Comparison of ENCODE assay signal across 11 cellular contexts in genomic region chr16:87834668-87835473, GRCh38. TPM values are rescaled to one million over a fixed set of nuclear protein-coding genes. Genes with fewer than 3 reads are reported as not detected.
DNase-seq lines count a peak whose midpoint lies in the region; ATAC-seq and TF ChIP-seq lines count a peak whose summit lies in the region.
"Had no signal": no experiment of that assay in that cellular context is flagged by ENCODE, and none has a peak within 500 bp of the region (broad histone marks: within the 10 kb centered on the region; RNA-seq: fewer than 3 reads in every experiment).

No MANE protein-coding gene starts in this region.

- peak; percentile 58 for DNase-seq in A172 (ENCODE audit: low spot score)
- DNase-seq in HFFc6: peak; percentile 19
- peak; percentile 86 for DNase-seq in WERI-Rb-1
- peak; percentile 76 for DNase-seq in left cardiac atrium
- DNase-seq in GM10266 (ENCODE audit: extremely low spot score): no peak
- DNase-seq in amniotic stem cell (lab: John Stamatoyannopoulos, UW): no peak
- no peak for DNase-seq in kidney glomerular epithelial cell (lab: John Stamatoyannopoulos, UW)
- DNase-seq: activated effector memory CD4-positive, alpha-beta T cell treated with Interleukin-2 at 50 U/mL for 16 hours; naive thymus-derived CD8-positive, alpha-beta T cell; NK-92 treated with Interleukin-12 subunit alpha and Interleukin-12 subunit beta, amount 100 ng/mL, for 24 hours had no signal

- no peaks in the 10 kb centered on the region for H3K9me3 Mint-ChIP-seq in HFFc6
- H3K9me3 Mint-ChIP-seq: naive thymus-derived CD8-positive, alpha-beta T cell had no signal

- peaks cover 13% of the 10 kb centered on the region for H3K27me3 Mint-ChIP-seq in HFFc6 (ENCODE audit: insufficient read depth)
- H3K27me3 Mint-ChIP-seq: naive thymus-derived CD8-positive, alpha-beta T cell had no signal

- no peak overlapping the region; the same call in 1 of the 2 replicates for H3K4me3 Mint-ChIP-seq in HFFc6

- ATAC-seq in left cardiac atrium: peak; percentile 27 to 62
- ATAC-seq in GM21528 (IDR thresholded peaks at IDR 0.05; ENCODE audit: low FRiP score, unreplicated experiment): no peak
- ATAC-seq: naive thymus-derived CD8-positive, alpha-beta T cell had no signal

- intact Hi-C loops in left cardiac atrium (cut with DNase I): no loop called here

- no peaks in the 10 kb centered on the region for H3K4me1 Mint-ChIP-seq in HFFc6 (ENCODE audit: low read depth)
- H3K4me1 Mint-ChIP-seq: naive thymus-derived CD8-positive, alpha-beta T cell had no signal

- H3K27ac Mint-ChIP-seq in HFFc6: no peak overlapping the region

- no peaks in the 10 kb centered on the region for H3K27me3 ChIP-seq in WERI-Rb-1 (ENCODE audit: insufficient read depth, low read depth, severe bottlenecking)

- no peaks in the 10 kb centered on the region for H3K9me3 ChIP-seq in WERI-Rb-1 (ENCODE audit: severe bottlenecking)

- H3K4me3 ChIP-seq in WERI-Rb-1 (ENCODE audit: low read depth, low read length): no peak overlapping the region

- no peak for TF ChIP-seq CTCF in HFFc6 (IDR thresholded peaks at IDR 0.05)
- no peak for TF ChIP-seq CTCF in WERI-Rb-1 (IDR thresholded peaks at IDR 0.05; ENCODE audit: low read depth, low read length)
- no peak for TF ChIP-seq CTCF in GM10266 (IDR thresholded peaks at IDR 0.05; ENCODE audit: control insufficient read depth, insufficient read depth, low read depth, missing control alignments)

- no peaks in the 10 kb centered on the region for H3K36me3 Mint-ChIP-seq in HFFc6 (ENCODE audit: low read depth)

- H3K36me3 ChIP-seq in WERI-Rb-1: peaks cover 48% of the 10 kb centered on the region

- peak overlapping the region; percentile 84 for H3K27ac ChIP-seq in WERI-Rb-1

RNA-seq across cellular contexts. Expression of gene SLC7A5, which starts 34.4 kb away (rescaled TPM):
- 75.8 and 85.2 TPM in 2 replicates for total RNA-seq in A172 (2014; rRNA removed; shearing (Covaris generic))
- total RNA-seq in HFFc6 (2021; fragmentation: NEBNext Ultra II Directional; extraction: Animal tissue kit (Norgen Biotek cat#: 25700)): 100 to 1,000 TPM; 112 to 133 (median 124) TPM
- total RNA-seq in left cardiac atrium: 10 to 100 TPM in 1 of 2 donors, 1 to 10 TPM in 1; 8.4 to 18.4 TPM

Comparison
In these comparisons a context has a peak if more than half of its experiments do, and no peak if none do; other contexts are left out.
1. DNase-seq: peak in A172 (single experiment), HFFc6 (single experiment), WERI-Rb-1 (single experiment) and left cardiac atrium (single experiment); none in GM10266 (single experiment), amniotic stem cell (single experiment) and kidney glomerular epithelial cell (single experiment).